Comparison of ENCODE assay signal across 29 cellular contexts in the genomic region with DNA sequence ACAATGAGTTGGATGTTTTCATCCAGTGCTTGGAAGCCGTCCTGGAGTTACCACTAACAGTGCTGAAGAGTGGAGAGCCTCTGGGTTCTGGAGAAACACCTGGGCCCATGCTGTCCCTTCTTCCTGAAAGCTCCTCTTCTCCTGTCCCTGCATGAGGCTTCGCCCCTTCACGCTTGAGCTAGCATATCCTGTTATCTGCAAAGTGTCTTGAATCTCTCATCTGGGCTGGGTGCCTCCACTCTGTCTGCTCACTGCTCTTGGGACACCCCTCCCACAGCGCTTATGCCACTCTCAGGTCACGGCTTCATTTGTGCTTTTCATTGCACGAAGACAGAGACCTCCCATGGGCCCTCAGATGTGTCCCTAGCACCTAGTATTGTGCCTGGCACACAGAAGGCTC.
"Had no signal": no experiment of that assay in that cellular context is flagged by ENCODE, and none has a peak within 500 bp of the region (broad histone marks: within the 10 kb centered on the region; RNA-seq: fewer than 3 reads in every experiment).

No MANE protein-coding gene starts in this region.

- H3K36me3 ChIP-seq: adrenal gland, esophagus squamous epithelium, pancreas, prostate gland, stomach, suprapubic skin, tibial nerve had no signal

- H3K9me3 ChIP-seq: adrenal gland, body of pancreas, esophagus squamous epithelium, pancreas, prostate gland, stomach, suprapubic skin, tibial nerve had no signal

- H3K27me3 ChIP-seq: adrenal gland, body of pancreas, pancreas, stomach, suprapubic skin, tibial nerve had no signal

- H3K27ac ChIP-seq: adrenal gland, body of pancreas, epithelial cell of prostate, esophagus squamous epithelium, pancreas, prostate gland, stomach, suprapubic skin had no signal

- H3K4me3 ChIP-seq: adrenal gland, body of pancreas, esophagus squamous epithelium, pancreas, prostate gland, smooth muscle cell, stomach, suprapubic skin, tibial nerve had no signal

- ATAC-seq: stimulated activated naive B cell treated with anti-CD40 and anti-IgM and Interleukin-4, amounts not matched to agents 10 μg/mL and 1 μg/mL and 100 μg/mL, for 72 hours had no signal

- H3K4me1 ChIP-seq: adrenal gland, pancreas, prostate gland, suprapubic skin, tibial nerve had no signal

- H3K4me2 ChIP-seq: smooth muscle cell had no signal

- DNase-seq: activated CD4-positive, alpha-beta memory T cell treated with anti-CD3 and anti-CD28 coated beads for 36 hours; activated CD4-positive, alpha-beta T cell treated with anti-CD3 and anti-CD28 coated beads, Interleukin-2, amount 10 ng/mL, durations not matched to agents 24 days and 14 days; activated CD4-positive, CD25-positive, alpha-beta regulatory T cell treated with anti-CD3 and anti-CD28 coated beads, Interleukin-2, amount 50 U/mL, for 72 hours; activated CD8-positive, alpha-beta memory T cell treated with anti-CD3 and anti-CD28 coated beads, Interleukin-2, amount 50 U/mL, for 4 hours; activated effector memory CD4-positive, alpha-beta T cell treated with anti-CD3 and anti-CD28 coated beads, Interleukin-2, amount 50 U/mL, for 16 hours; activated naive CD4-positive, alpha-beta T cell treated with anti-CD3 and anti-CD28 coated beads for 36 hours; activated naive CD8-positive, alpha-beta T cell treated with anti-CD3 and anti-CD28 coated beads for 36 hours; activated T-cell treated with anti-CD3 and anti-CD28 coated beads, Interleukin-2, amount 50 U/mL, for 1 hour; adrenal gland; aorta; body of pancreas; dermis blood vessel endothelial cell; effector CD4-positive, alpha-beta T cell; esophagus squamous epithelium; foreskin melanocyte; islet precursor cell; left ventricle myocardium superior; pancreas; stimulated activated CD4-positive, alpha-beta T cell treated with anti-CD3 and anti-CD28 coated beads, Interleukin-1b, Interleukin-23, amount 100 ng/mL, for 48 hours; stimulated activated CD4-positive, alpha-beta T cell treated with anti-CD3 and anti-CD28 coated beads, Interleukin-4, amount 100 ng/mL, for 4 hours; stimulated activated CD8-positive, alpha-beta memory T cell treated with anti-CD3 and anti-CD28 coated beads, Interleukin-4, amount 100 ng/mL, for 48 hours; stimulated activated naive B cell treated with anti-CD40 and anti-IgM and Interleukin-4, amounts not matched to agents 10 μg/mL and 1 μg/mL and 100 μg/mL, for 72 hours; stomach; T1000 had no signal
